In the genomic region with DNA sequence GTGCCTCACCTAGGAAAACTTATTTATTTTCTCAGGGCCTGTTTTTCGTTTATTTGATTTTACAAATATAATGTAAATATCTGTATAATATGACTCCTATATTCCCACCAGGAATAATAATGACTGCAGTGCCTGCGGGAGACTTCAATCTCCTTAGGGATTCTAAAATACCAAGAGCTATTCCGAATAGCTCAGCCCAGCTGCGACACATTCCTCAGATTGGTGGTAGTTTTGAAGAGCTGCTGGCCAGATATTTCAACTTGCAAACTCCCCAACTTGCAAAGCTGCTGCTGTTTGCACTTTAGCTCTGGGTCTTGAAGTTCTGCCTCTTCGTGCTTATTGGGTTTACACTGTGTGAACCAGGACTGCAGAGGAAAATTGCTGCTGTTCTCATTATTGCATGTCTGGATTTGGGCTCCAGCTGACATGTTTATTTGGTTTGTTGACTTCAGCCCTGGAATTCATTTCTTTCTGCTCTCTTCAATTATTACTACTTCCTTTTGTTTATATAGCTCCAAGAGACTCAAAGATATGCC, we compare ENCODE assay signal across 17 cellular contexts.
"Had no signal": no experiment of that assay in that cellular context is flagged by ENCODE, and none has a peak within 500 bp of the region (broad histone marks: within the 10 kb centered on the region; RNA-seq: fewer than 3 reads in every experiment).

No MANE protein-coding gene starts in this region.

- H3K36me3 ChIP-seq: brain microvascular endothelial cell, left lung, pancreas, tibial artery, uterus had no signal

- H3K9me3 ChIP-seq: left lung, pancreas, tibial artery, uterus had no signal

- DNase-seq: activated B cell treated with CpG ODN at 0.5 μM for 24 hours; activated CD4-positive, alpha-beta T cell treated with anti-CD3 and anti-CD28 coated beads, Interleukin-2, amount 10 ng/mL, durations not matched to agents 24 days and 14 days; activated naive CD4-positive, alpha-beta T cell treated with anti-CD3 and anti-CD28 coated beads for 36 hours; activated T-cell treated with anti-CD3 and anti-CD28 coated beads for 4 hours; brain microvascular endothelial cell; cerebellar nuclear complex; left lung; naive B cell; pancreas; stimulated activated CD4-positive, alpha-beta T cell treated with anti-CD3 and anti-CD28 coated beads, Interleukin-15, amount 100 ng/mL, for 24 hours; stimulated activated CD4-positive, alpha-beta T cell treated with anti-CD3 and anti-CD28 coated beads, Interleukin-4, amount 100 ng/mL, for 4 hours; tibial artery; uterus had no signal

- H3K27ac Mint-ChIP-seq: activated B cell treated with CpG ODN at 0.5 μM for 24 hours; activated CD4-positive, alpha-beta T cell treated with anti-CD3 and anti-CD28 coated beads, Interleukin-2, amount 10 ng/mL, durations not matched to agents 24 days and 14 days; activated naive CD4-positive, alpha-beta T cell treated with anti-CD3 and anti-CD28 coated beads for 36 hours; activated T-helper 17 cell treated with anti-CD3 and anti-CD28 coated beads, Interleukin-2, amount 50 U/mL, for 72 hours; mesothelial cell of epicardium; naive B cell; T-helper 1 cell treated with Interleukin-12 subunit alpha and Interleukin-12 subunit beta and Interleukin-4 antibody, amounts not matched to agents 30 μg/mL and 1 μg/mL, for 36 hours had no signal

- H3K4me1 ChIP-seq: left lung, tibial artery, uterus had no signal

- H3K27me3 ChIP-seq: brain microvascular endothelial cell, left lung, pancreas, tibial artery, uterus had no signal

- H3K27ac ChIP-seq: brain microvascular endothelial cell, left lung, pancreas, tibial artery, uterus had no signal

- H3K27me3 Mint-ChIP-seq: activated B cell treated with CpG ODN at 0.5 μM for 24 hours; activated CD4-positive, alpha-beta T cell treated with anti-CD3 and anti-CD28 coated beads, Interleukin-2, amount 10 ng/mL, durations not matched to agents 24 days and 14 days; activated T-helper 17 cell treated with anti-CD3 and anti-CD28 coated beads, Interleukin-2, amount 50 U/mL, for 72 hours; naive B cell had no signal

- H3K9me3 Mint-ChIP-seq: mesothelial cell of epicardium had no signal

- H3K36me3 Mint-ChIP-seq: mesothelial cell of epicardium, naive B cell had no signal

- H3K4me3 Mint-ChIP-seq: activated B cell treated with CpG ODN at 0.5 μM for 24 hours; activated CD4-positive, alpha-beta T cell treated with anti-CD3 and anti-CD28 coated beads, Interleukin-2, amount 10 ng/mL, durations not matched to agents 24 days and 14 days; activated naive CD4-positive, alpha-beta T cell treated with anti-CD3 and anti-CD28 coated beads for 36 hours; activated T-helper 17 cell treated with anti-CD3 and anti-CD28 coated beads, Interleukin-2, amount 50 U/mL, for 72 hours; mesothelial cell of epicardium; naive B cell; T-helper 1 cell treated with Interleukin-12 subunit alpha and Interleukin-12 subunit beta and Interleukin-4 antibody, amounts not matched to agents 30 μg/mL and 1 μg/mL, for 36 hours had no signal

- H3K4me3 ChIP-seq: left lung, pancreas, tibial artery, uterus had no signal

- H3K4me1 Mint-ChIP-seq: activated B cell treated with CpG ODN at 0.5 μM for 24 hours; activated CD4-positive, alpha-beta T cell treated with anti-CD3 and anti-CD28 coated beads, Interleukin-2, amount 10 ng/mL, durations not matched to agents 24 days and 14 days; activated T-helper 17 cell treated with anti-CD3 and anti-CD28 coated beads, Interleukin-2, amount 50 U/mL, for 72 hours; naive B cell had no signal

- ATAC-seq: activated T-helper 17 cell treated with anti-CD3 and anti-CD28 coated beads, Interleukin-2, amount 50 U/mL, for 72 hours; esophagus mucosa; left lung; pancreas had no signal
